Comparison of ENCODE assay signal across 1 cellular context in genomic region chr5:151664694-151665583, GRCh38.
TF ChIP-seq lines count a peak whose summit lies in the region.

No MANE protein-coding gene starts in this region.

TF ChIP-seq in HepG2, 621 proteins besides CTCF, POLR2A, EP300 and RAD21:
- TF ChIP-seq, protein P1, sequence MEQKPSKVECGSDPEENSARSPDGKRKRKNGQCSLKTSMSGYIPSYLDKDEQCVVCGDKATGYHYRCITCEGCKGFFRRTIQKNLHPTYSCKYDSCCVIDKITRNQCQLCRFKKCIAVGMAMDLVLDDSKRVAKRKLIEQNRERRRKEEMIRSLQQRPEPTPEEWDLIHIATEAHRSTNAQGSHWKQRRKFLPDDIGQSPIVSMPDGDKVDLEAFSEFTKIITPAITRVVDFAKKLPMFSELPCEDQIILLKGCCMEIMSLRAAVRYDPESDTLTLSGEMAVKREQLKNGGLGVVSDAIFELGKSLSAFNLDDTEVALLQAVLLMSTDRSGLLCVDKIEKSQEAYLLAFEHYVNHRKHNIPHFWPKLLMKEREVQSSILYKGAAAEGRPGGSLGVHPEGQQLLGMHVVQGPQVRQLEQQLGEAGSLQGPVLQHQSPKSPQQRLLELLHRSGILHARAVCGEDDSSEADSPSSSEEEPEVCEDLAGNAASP (CRISPR knock-in tag; IDR thresholded peaks at IDR 0.05; ENCODE audit: borderline replicate concordance), result no peak
- TF ChIP-seq SOX13 (IDR thresholded peaks at IDR 0.05) (no peak), SOX13 (CRISPR knock-in tag; conservative IDR thresholded peaks at IDR 0.05 in 1 of 2, IDR thresholded peaks at IDR 0.05 in 1 of 2) (0 out of 4 replicates have a peak, but pooled peaks of 1 of the 2 experiments have one; percentile 36)
